8 cellular contexts compared by ENCODE assay signal in the genomic region with DNA sequence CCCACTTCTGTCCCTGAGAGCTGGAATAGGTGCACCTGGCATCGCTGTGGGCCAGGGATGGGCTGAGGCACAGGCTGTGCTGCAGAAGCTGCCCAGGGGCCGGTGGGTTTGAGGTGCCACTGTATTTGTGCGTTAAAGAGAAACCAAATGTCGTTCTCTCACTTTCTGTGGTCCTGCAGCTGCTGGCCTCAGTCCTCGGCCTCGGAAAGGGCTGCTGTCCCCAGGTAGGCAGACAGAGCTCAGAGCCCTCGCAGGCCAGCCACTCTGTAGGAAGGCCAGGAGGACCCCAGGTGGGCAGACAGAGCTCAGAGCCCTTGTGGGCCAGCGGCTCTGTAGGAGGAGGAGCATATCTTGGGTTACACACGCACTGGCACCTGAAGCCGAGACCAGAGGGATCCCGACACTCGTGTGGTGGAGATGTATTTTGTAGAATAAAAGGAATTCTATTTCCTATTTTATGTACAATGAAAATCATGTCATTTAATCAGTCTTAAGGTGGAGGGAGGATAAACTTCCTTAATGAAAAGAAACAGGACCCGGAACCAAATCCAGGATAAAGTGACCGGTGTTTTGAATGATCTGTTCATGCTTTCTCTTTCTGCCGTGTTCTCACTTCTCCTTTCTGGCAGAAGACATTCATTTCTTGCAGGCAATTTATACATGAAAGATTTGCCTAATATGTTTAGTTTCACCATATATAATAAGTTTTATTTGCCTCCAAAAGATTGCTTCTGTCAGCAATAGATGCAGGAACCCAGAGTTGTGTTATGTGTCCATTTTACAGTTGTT. TPM values are rescaled to one million over a fixed set of nuclear protein-coding genes. Genes with fewer than 3 reads are reported as not detected.
DNase-seq lines count a peak whose midpoint lies in the region; ATAC-seq lines count a peak whose summit lies in the region.

No MANE protein-coding gene starts in this region.

- no peaks in the 10 kb centered on the region for H3K36me3 Mint-ChIP-seq in stimulated activated effector memory CD8-positive, alpha-beta T cell treated with anti-CD3 and anti-CD28 coated beads, Interleukin-12 subunit alpha, Interleukin-12 subunit beta, amount 100 ng/mL, for 72 hours

- H3K9me3 ChIP-seq in HUES6 (ENCODE audit: control insufficient read depth, insufficient read depth, low read depth, low read length), result no peaks in the 10 kb centered on the region
- H3K9me3 ChIP-seq in duodenal mucosa (ENCODE audit: control insufficient read depth in 1 of 2, low read length in 2 of 2), result no peaks in the 10 kb centered on the region

- no peaks in the 10 kb centered on the region for H3K27me3 ChIP-seq in HUES6 (ENCODE audit: control insufficient read depth, insufficient read depth, low read length)
- H3K27me3 ChIP-seq in duodenal mucosa (ENCODE audit: control insufficient read depth in 1 of 2, insufficient read depth in 2 of 2, low read length in 2 of 2), result no peaks in the 10 kb centered on the region

- H3K27ac ChIP-seq in HUES6 (ENCODE audit: low read depth, low read length) (no peak overlapping the region), duodenal mucosa (ENCODE audit: low read depth, low read length) (peak overlapping the region; percentile 36)

- H3K36me3 ChIP-seq in HUES6 (ENCODE audit: control insufficient read depth, insufficient read depth, low read length), result no peaks in the 10 kb centered on the region
- peaks cover 0 to 3% of the 10 kb centered on the region in 2 donors for H3K36me3 ChIP-seq in duodenal mucosa (ENCODE audit: control insufficient read depth in 1 of 2, insufficient read depth in 2 of 2, low read length in 2 of 2)

- ATAC-seq in GM21367 (IDR thresholded peaks at IDR 0.05; ENCODE audit: unreplicated experiment), result peak; percentile 49
- no peak for ATAC-seq in stimulated activated effector memory CD8-positive, alpha-beta T cell treated with anti-CD3 and anti-CD28 coated beads, Interleukin-12 subunit alpha, Interleukin-12 subunit beta, amount 100 ng/mL, for 72 hours

- no peak overlapping the region for H3K4me3 Mint-ChIP-seq in stimulated activated effector memory CD8-positive, alpha-beta T cell treated with anti-CD3 and anti-CD28 coated beads, Interleukin-12 subunit alpha, Interleukin-12 subunit beta, amount 100 ng/mL, for 72 hours

- H3K4me1 ChIP-seq in HUES6 (ENCODE audit: control insufficient read depth, insufficient read depth, low read length) (peaks cover 69% of the 10 kb centered on the region), duodenal mucosa (ENCODE audit: control insufficient read depth in 1 of 2, insufficient read depth in 2 of 2, low read length in 2 of 2) (peaks cover 17 to 32% of the 10 kb centered on the region in 2 donors)

- peak overlapping the region; percentile 26 for H3K27ac Mint-ChIP-seq in stimulated activated effector memory CD8-positive, alpha-beta T cell treated with anti-CD3 and anti-CD28 coated beads, Interleukin-12 subunit alpha, Interleukin-12 subunit beta, amount 100 ng/mL, for 72 hours

- H3K4me1 Mint-ChIP-seq in stimulated activated effector memory CD8-positive, alpha-beta T cell treated with anti-CD3 and anti-CD28 coated beads, Interleukin-12 subunit alpha, Interleukin-12 subunit beta, amount 100 ng/mL, for 72 hours, result peaks cover 10% of the 10 kb centered on the region

- no peaks in the 10 kb centered on the region for H3K9me3 Mint-ChIP-seq in stimulated activated effector memory CD8-positive, alpha-beta T cell treated with anti-CD3 and anti-CD28 coated beads, Interleukin-12 subunit alpha, Interleukin-12 subunit beta, amount 100 ng/mL, for 72 hours

- H3K9ac ChIP-seq in HUES6 (ENCODE audit: low read length) (no peak overlapping the region), duodenal mucosa (ENCODE audit: low read depth in 1 of 2, low read length in 2 of 2) (no peak overlapping the region)

- DNase-seq in stimulated activated effector memory CD8-positive, alpha-beta T cell treated with anti-CD3 and anti-CD28 coated beads, Interleukin-12 subunit alpha, Interleukin-12 subunit beta, amount 100 ng/mL, for 72 hours (ENCODE audit: low spot score in 2 of 2), result no peak
- DNase-seq in NCI-H1436 treated with DMSO at 0.1 percent for 48 hours (lab: John Stamatoyannopoulos, UW), result no peak
- no peak for DNase-seq in H4 (ENCODE audit: low spot score)
- DNase-seq in NCI-H226, result no peak
- no peak for DNase-seq in stimulated activated CD4-positive, alpha-beta T cell treated with anti-CD3 and anti-CD28 coated beads, Interleukin-2, amount 100 ng/mL, for 48 hours

- H3K4me3 ChIP-seq in HUES6 (ENCODE audit: low read depth, low read length) (peak overlapping the region; percentile 30; the same call in 1 of the 2 replicates), duodenal mucosa (ENCODE audit: low read depth in 1 of 2, low read length in 2 of 2) (peak overlapping the region; percentile 14 to 41)

RNA-seq across cellular contexts. Expression of gene HGFAC, which starts 54.4 kb away (rescaled TPM):
- total RNA-seq in H4 (2014; rRNA removed; shearing (Covaris generic)), result 0.10 and 0.39 TPM in 2 replicates
